1 cellular context compared by ENCODE assay signal in the genomic region with DNA sequence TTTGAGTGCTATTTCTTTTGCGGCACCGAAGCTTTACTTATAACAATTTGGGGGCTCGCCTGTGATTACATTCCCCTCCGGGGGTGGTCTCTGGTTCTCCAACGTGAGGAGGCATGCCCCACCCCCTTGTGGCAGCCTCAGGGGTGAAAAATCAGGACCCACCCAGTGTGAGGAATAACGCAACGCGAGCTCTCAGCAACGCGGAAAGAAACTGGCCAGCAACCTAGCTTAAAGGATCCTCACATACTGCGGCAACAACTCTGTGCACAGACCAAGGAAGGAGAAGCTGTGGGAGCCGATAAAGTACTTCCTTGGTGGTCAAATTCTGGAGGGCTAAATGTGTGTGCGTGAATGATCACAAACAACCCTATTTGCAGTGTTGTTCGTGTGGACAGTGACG.
TF ChIP-seq lines count a peak whose summit lies in the region.

No MANE protein-coding gene starts in this region.

TF ChIP-seq in HCT116, 20 proteins besides CTCF, POLR2A, EP300 and RAD21:
- peak; percentile 63 for TF ChIP-seq POLR2AphosphoS5 (IDR thresholded peaks at IDR 0.05; ENCODE audit: low read depth, low read length)
- TF ChIP-seq, protein P1, sequence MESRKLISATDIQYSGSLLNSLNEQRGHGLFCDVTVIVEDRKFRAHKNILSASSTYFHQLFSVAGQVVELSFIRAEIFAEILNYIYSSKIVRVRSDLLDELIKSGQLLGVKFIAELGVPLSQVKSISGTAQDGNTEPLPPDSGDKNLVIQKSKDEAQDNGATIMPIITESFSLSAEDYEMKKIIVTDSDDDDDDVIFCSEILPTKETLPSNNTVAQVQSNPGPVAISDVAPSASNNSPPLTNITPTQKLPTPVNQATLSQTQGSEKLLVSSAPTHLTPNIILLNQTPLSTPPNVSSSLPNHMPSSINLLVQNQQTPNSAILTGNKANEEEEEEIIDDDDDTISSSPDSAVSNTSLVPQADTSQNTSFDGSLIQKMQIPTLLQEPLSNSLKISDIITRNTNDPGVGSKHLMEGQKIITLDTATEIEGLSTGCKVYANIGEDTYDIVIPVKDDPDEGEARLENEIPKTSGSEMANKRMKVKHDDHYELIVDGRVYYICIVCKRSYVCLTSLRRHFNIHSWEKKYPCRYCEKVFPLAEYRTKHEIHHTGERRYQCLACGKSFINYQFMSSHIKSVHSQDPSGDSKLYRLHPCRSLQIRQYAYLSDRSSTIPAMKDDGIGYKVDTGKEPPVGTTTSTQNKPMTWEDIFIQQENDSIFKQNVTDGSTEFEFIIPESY (IDR thresholded peaks at IDR 0.05; ENCODE audit: extremely low read depth, insufficient replicate concordance, low read length), result no peak
TF ChIP-seq in HCT116: peak in this region for 1.
